In genomic region chr1:156126701-156127534, GRCh38 we compare ENCODE assay signal across 1 cellular context.
TF ChIP-seq lines count a peak whose summit lies in the region.

No MANE protein-coding gene starts in this region.

TF ChIP-seq in SK-N-SH, 30 proteins besides CTCF, POLR2A, EP300 and RAD21 (continued from another document):
- TF ChIP-seq, protein P1, sequence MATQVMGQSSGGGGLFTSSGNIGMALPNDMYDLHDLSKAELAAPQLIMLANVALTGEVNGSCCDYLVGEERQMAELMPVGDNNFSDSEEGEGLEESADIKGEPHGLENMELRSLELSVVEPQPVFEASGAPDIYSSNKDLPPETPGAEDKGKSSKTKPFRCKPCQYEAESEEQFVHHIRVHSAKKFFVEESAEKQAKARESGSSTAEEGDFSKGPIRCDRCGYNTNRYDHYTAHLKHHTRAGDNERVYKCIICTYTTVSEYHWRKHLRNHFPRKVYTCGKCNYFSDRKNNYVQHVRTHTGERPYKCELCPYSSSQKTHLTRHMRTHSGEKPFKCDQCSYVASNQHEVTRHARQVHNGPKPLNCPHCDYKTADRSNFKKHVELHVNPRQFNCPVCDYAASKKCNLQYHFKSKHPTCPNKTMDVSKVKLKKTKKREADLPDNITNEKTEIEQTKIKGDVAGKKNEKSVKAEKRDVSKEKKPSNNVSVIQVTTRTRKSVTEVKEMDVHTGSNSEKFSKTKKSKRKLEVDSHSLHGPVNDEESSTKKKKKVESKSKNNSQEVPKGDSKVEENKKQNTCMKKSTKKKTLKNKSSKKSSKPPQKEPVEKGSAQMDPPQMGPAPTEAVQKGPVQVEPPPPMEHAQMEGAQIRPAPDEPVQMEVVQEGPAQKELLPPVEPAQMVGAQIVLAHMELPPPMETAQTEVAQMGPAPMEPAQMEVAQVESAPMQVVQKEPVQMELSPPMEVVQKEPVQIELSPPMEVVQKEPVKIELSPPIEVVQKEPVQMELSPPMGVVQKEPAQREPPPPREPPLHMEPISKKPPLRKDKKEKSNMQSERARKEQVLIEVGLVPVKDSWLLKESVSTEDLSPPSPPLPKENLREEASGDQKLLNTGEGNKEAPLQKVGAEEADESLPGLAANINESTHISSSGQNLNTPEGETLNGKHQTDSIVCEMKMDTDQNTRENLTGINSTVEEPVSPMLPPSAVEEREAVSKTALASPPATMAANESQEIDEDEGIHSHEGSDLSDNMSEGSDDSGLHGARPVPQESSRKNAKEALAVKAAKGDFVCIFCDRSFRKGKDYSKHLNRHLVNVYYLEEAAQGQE (IDR thresholded peaks at IDR 0.05; ENCODE audit: low read depth, low read length): no peak
- TF ChIP-seq YY1 (IDR thresholded peaks at IDR 0.05; ENCODE audit: low read depth) (0 out of 2 replicates have a peak, but pooled peaks have one; percentile 12), EZH2phosphoT487 (IDR thresholded peaks at IDR 0.05; ENCODE audit: borderline replicate concordance, low read depth) (no peak), SIN3A (IDR thresholded peaks at IDR 0.05; ENCODE audit: borderline replicate concordance, low read depth, low read length) (no peak), SMC3 (IDR thresholded peaks at IDR 0.05; ENCODE audit: low read depth, low read length) (no peak), PBX3 (IDR thresholded peaks at IDR 0.05) (peak; percentile 41), ELF1 (IDR thresholded peaks at IDR 0.05) (no peak), NRF1 (IDR thresholded peaks at IDR 0.05; ENCODE audit: low read depth, low read length) (no peak), GATA2 (CRISPR knock-in tag; IDR thresholded peaks at IDR 0.05) (no peak), RCOR1 (IDR thresholded peaks at IDR 0.05; ENCODE audit: low read length) (no peak), NFIC (IDR thresholded peaks at IDR 0.05; ENCODE audit: borderline replicate concordance) (peak; percentile 68), MEF2A (IDR thresholded peaks at IDR 0.05; ENCODE audit: borderline replicate concordance, low read depth) (no peak), FOSL2 (IDR thresholded peaks at IDR 0.05; ENCODE audit: borderline replicate concordance, low read depth) (peak; percentile 76), GABPA (IDR thresholded peaks at IDR 0.05; ENCODE audit: low read depth) (no peak), FOXM1 (IDR thresholded peaks at IDR 0.05; ENCODE audit: low read depth) (no peak), RXRA (IDR thresholded peaks at IDR 0.05; ENCODE audit: borderline replicate concordance, low read depth) (peak; percentile 28; the same call in 1 of the 2 replicates), TEAD4 (IDR thresholded peaks at IDR 0.05; ENCODE audit: borderline replicate concordance, insufficient read depth) (0 out of 2 replicates have a peak, but pooled peaks have one; percentile 20), ZBTB33 (IDR thresholded peaks at IDR 0.05; ENCODE audit: borderline replicate concordance, low read depth) (no peak)
TF ChIP-seq in SK-N-SH: peak in this region for 10.
